3 cellular contexts compared by ENCODE assay signal in genomic region chr6:88220493-88220892, GRCh38.
TF ChIP-seq lines count a peak whose summit lies in the region.

No MANE protein-coding gene starts in this region.

TF ChIP-seq in SK-N-SH, 30 proteins besides CTCF, POLR2A, EP300 and RAD21 (continued from another document):
- peak; percentile 95 for TF ChIP-seq REST (IDR thresholded peaks at IDR 0.05; ENCODE audit: low read depth, low read length)

TF ChIP-seq in SK-N-SH treated with all-trans-retinoic acid at 6 μM for 48 hours, 23 proteins besides CTCF, POLR2A, EP300 and RAD21 (continued from another document):
- TF ChIP-seq CSRNP3 (CRISPR knock-in tag; IDR thresholded peaks at IDR 0.05) (no peak), PPARA (CRISPR knock-in tag; IDR thresholded peaks at IDR 0.05; ENCODE audit: borderline replicate concordance) (no peak), CREB5 (CRISPR knock-in tag; IDR thresholded peaks at IDR 0.05; ENCODE audit: low read depth) (no peak), ESRRG (CRISPR knock-in tag; IDR thresholded peaks at IDR 0.05) (no peak), TCF4 (CRISPR knock-in tag; IDR thresholded peaks at IDR 0.05; ENCODE audit: borderline replicate concordance) (no peak), ARNTL (CRISPR knock-in tag; IDR thresholded peaks at IDR 0.05; ENCODE audit: borderline replicate concordance, low read depth) (no peak), ZFP30 (CRISPR knock-in tag; IDR thresholded peaks at IDR 0.05) (no peak), RARB (CRISPR knock-in tag; IDR thresholded peaks at IDR 0.05) (no peak)

TF ChIP-seq in K562, 482 proteins besides CTCF, POLR2A, EP300 and RAD21 (continued from another document):
- TF ChIP-seq MBD1 (CRISPR knock-in tag; IDR thresholded peaks at IDR 0.05): no peak
- no peak for TF ChIP-seq ZNF57 (CRISPR knock-in tag; IDR thresholded peaks at IDR 0.05)
- TF ChIP-seq AFF1 (IDR thresholded peaks at IDR 0.05; ENCODE audit: low read depth in 1 of 2, partially characterized antibody in 2 of 2): peak in 1 of 2 experiments; percentile 27
- TF ChIP-seq REST (CRISPR knock-in tag; IDR thresholded peaks at IDR 0.05; ENCODE audit: low read depth): peak; percentile 92
- TF ChIP-seq MCM3 (IDR thresholded peaks at IDR 0.05): no peak
- peak; percentile 97 for TF ChIP-seq EHMT2 (IDR thresholded peaks at IDR 0.05)
- no peak for TF ChIP-seq GABPB2 (CRISPR knock-in tag; conservative IDR thresholded peaks at IDR 0.05)
- no peak for TF ChIP-seq SAFB2 (IDR thresholded peaks at IDR 0.05; ENCODE audit: borderline replicate concordance, low read depth, low read length, severe bottlenecking)
- TF ChIP-seq RHOXF2B (CRISPR knock-in tag; conservative IDR thresholded peaks at IDR 0.05): no peak
